ENCODE assay signal across 9 cellular contexts in genomic region chr1:157170677-157171515, GRCh38. TPM values are rescaled to one million over a fixed set of nuclear protein-coding genes. Genes with fewer than 3 reads are reported as not detected.
DNase-seq lines count a peak whose midpoint lies in the region; ATAC-seq and TF ChIP-seq lines count a peak whose summit lies in the region.
"Had no signal": no experiment of that assay in that cellular context is flagged by ENCODE, and none has a peak within 500 bp of the region (broad histone marks: within the 10 kb centered on the region; RNA-seq: fewer than 3 reads in every experiment).

No MANE protein-coding gene starts in this region.

- H3K27me3 ChIP-seq in mesenchymal stem cell (ENCODE audit: control insufficient read depth in 1 of 2, insufficient read depth in 1 of 2, low read length in 2 of 2) = peaks cover 58 to 83% of the 10 kb centered on the region in 2 experiments

- H3K14ac ChIP-seq in mesenchymal stem cell (ENCODE audit: low read length in 2 of 2) = no peak overlapping the region

- no peak overlapping the region for H2AFZ ChIP-seq in mesenchymal stem cell (ENCODE audit: low read depth, low read length)

- no peak overlapping the region for H2BK15ac ChIP-seq in mesenchymal stem cell (ENCODE audit: low read depth, poor library complexity, severe bottlenecking)

- peak; percentile 56 for TF ChIP-seq CTCF in astrocyte of the cerebellum (IDR thresholded peaks at IDR 0.05; ENCODE audit: low read depth, low read length, missing control alignments)

- no peak overlapping the region for H3K27ac ChIP-seq in mesenchymal stem cell (ENCODE audit: low read length, poor library complexity, severe bottlenecking)
- H3K27ac ChIP-seq: SK-N-MC had no signal

- in situ Hi-C loops in astrocyte of the cerebellum (cut with HindIII; ENCODE audit: low sequenced_read_pairs) = no loop called here

- no peak overlapping the region for H3K4ac ChIP-seq in mesenchymal stem cell (ENCODE audit: low read depth in 1 of 2, low read length in 2 of 2)

- 78% methylated on average over 22 of the region's 22 CpGs for WGBS in mesenchymal stem cell

- no peak overlapping the region for H3K9ac ChIP-seq in mesenchymal stem cell (ENCODE audit: low read length)

- no peak overlapping the region for H2BK120ac ChIP-seq in mesenchymal stem cell (ENCODE audit: low read depth, low read length)

- no peaks in the 10 kb centered on the region for H3K36me3 ChIP-seq in mesenchymal stem cell (ENCODE audit: control insufficient read depth in 1 of 2, insufficient read depth in 2 of 2, low read depth in 1 of 2, low read length in 2 of 2)

- H3K4me1 ChIP-seq in mesenchymal stem cell (ENCODE audit: control insufficient read depth, insufficient read depth, low read depth, low read length) = no peaks in the 10 kb centered on the region

- no peaks in the 10 kb centered on the region for H3K9me3 ChIP-seq in mesenchymal stem cell (ENCODE audit: control insufficient read depth, low read length)

- POLR2A ChIA-PET in HEK293T (lab: Yijun Ruan, JAX) = no interaction called here

- DNase-seq in DMS 273 treated with DMSO at 0.1 percent for 48 hours (lab: John Stamatoyannopoulos, UW) (peak; percentile 2), HEK293T (ENCODE audit: extremely low spot score) (peak; percentile 58), RKO (ENCODE audit: low spot score) (peak; percentile 45), astrocyte of the cerebellum (ENCODE audit: low read depth) (no peak), mesenchymal stem cell (peak; percentile 17)

- H4K91ac ChIP-seq in mesenchymal stem cell (ENCODE audit: low read length) = no peak overlapping the region

- no peak overlapping the region for H4K8ac ChIP-seq in mesenchymal stem cell (ENCODE audit: low read length)

- H2BK5ac ChIP-seq in mesenchymal stem cell (ENCODE audit: low read depth, low read length, poor library complexity, severe bottlenecking) = no peak overlapping the region

- H3K4me2 ChIP-seq in mesenchymal stem cell (ENCODE audit: low read length, poor library complexity, severe bottlenecking) = no peak overlapping the region

- no peak overlapping the region for H3K23ac ChIP-seq in mesenchymal stem cell (ENCODE audit: low read length in 2 of 2)

- H2AK5ac ChIP-seq in mesenchymal stem cell (ENCODE audit: low read length, severe bottlenecking) = no peak overlapping the region

- CTCF ChIA-PET in HEK293T (lab: Yijun Ruan, JAX) = interaction anchor here (0.6 to 1.4 kb wide), 3 partner anchors 15 to 335 kb away, joined by 3 to 4 read pairs (median 3); no protein-coding TSS in a partner anchor

- H2BK12ac ChIP-seq in mesenchymal stem cell (ENCODE audit: low read length in 2 of 2) = no peak overlapping the region

- ATAC-seq in HG03175 (IDR thresholded peaks at IDR 0.05; ENCODE audit: unreplicated experiment) (no peak), HG02623 (IDR thresholded peaks at IDR 0.05; ENCODE audit: unreplicated experiment) (no peak), HG03025 (IDR thresholded peaks at IDR 0.05; ENCODE audit: low FRiP score, unreplicated experiment) (no peak)

- H3K4me3 ChIP-seq in astrocyte of the cerebellum (ENCODE audit: low read depth, low read length) (no peak overlapping the region), mesenchymal stem cell (ENCODE audit: insufficient read depth in 1 of 2, low read depth in 1 of 2, low read length in 2 of 2) (no peak overlapping the region)
- H3K4me3 ChIP-seq: SK-N-MC had no signal

- H3K79me1 ChIP-seq in mesenchymal stem cell (replicated peaks; ENCODE audit: low read length, poor library complexity, severe bottlenecking) = no peaks in the 10 kb centered on the region

- H3K18ac ChIP-seq in mesenchymal stem cell (ENCODE audit: low read depth in 1 of 2, low read length in 2 of 2) = no peak overlapping the region

TF ChIP-seq in HEK293T, 16 proteins besides CTCF, POLR2A, EP300 and RAD21:
- TF ChIP-seq TARDBP (IDR thresholded peaks at IDR 0.05) = no peak
- TF ChIP-seq NFRKB (IDR thresholded peaks at IDR 0.05) = no peak
- TF ChIP-seq FOXM1 (IDR thresholded peaks at IDR 0.05; ENCODE audit: borderline replicate concordance) = no peak
- no peak for TF ChIP-seq BHLHE40 (IDR thresholded peaks at IDR 0.05; ENCODE audit: borderline replicate concordance)
- TF ChIP-seq SUZ12 (IDR thresholded peaks at IDR 0.05) = no peak
- no peak for TF ChIP-seq LEF1 (IDR thresholded peaks at IDR 0.05; ENCODE audit: borderline replicate concordance)
- no peak for TF ChIP-seq CTBP1 (IDR thresholded peaks at IDR 0.05; ENCODE audit: borderline replicate concordance)
- no peak for TF ChIP-seq L3MBTL2 (conservative IDR thresholded peaks at IDR 0.05)
- TF ChIP-seq ZNF384 (IDR thresholded peaks at IDR 0.05) = no peak
- TF ChIP-seq ELF4 (IDR thresholded peaks at IDR 0.05) = no peak

RNA-seq across cellular contexts. Expression of gene ETV3, which starts 32.7 kb away (rescaled TPM):
- polyA plus RNA-seq in mesenchymal stem cell (2013, experiment 1 of 2) = 9.1 TPM
- 8.6 TPM for polyA plus RNA-seq in mesenchymal stem cell (2013, experiment 2 of 2)
